11 cellular contexts compared by ENCODE assay signal in genomic region chr11:130179396-130180306, GRCh38. TPM values are rescaled to one million over a fixed set of nuclear protein-coding genes. Genes with fewer than 3 reads are reported as not detected.
A peak's percentile ranks its signal among the peaks of the same experiment; 100 is the strongest.
DNase-seq lines count a peak whose midpoint lies in the region; ATAC-seq and TF ChIP-seq lines count a peak whose summit lies in the region.
"Had no signal": no experiment of that assay in that cellular context is flagged by ENCODE, and none has a peak within 500 bp of the region (broad histone marks: within the 10 kb centered on the region; RNA-seq: fewer than 3 reads in every experiment).

No MANE protein-coding gene starts in this region.

- no peak for ATAC-seq in HG03175 (IDR thresholded peaks at IDR 0.05; ENCODE audit: unreplicated experiment)

- H3K4me1 ChIP-seq in Peyer's patch (peaks cover 3 to 53% (median 26%) of the 10 kb centered on the region in 4 donors), transverse colon (peaks cover 25 to 79% (median 53%) of the 10 kb centered on the region in 4 donors)

- H3K27me3 ChIP-seq in Peyer's patch (no peaks in the 10 kb centered on the region), transverse colon (no peaks in the 10 kb centered on the region), brain microvascular endothelial cell (replicated peaks) (no peaks in the 10 kb centered on the region)
- H3K27me3 ChIP-seq: cardiac muscle cell had no signal

- H3K36me3 ChIP-seq in Peyer's patch (no peaks in the 10 kb centered on the region), transverse colon (no peaks in the 10 kb centered on the region), brain microvascular endothelial cell (replicated peaks) (no peaks in the 10 kb centered on the region)
- H3K36me3 ChIP-seq: cardiac muscle cell had no signal

- TF ChIP-seq CTCF in Peyer's patch (IDR thresholded peaks at IDR 0.05) (no peak), transverse colon (IDR thresholded peaks at IDR 0.05) (no peak), brain microvascular endothelial cell (IDR thresholded peaks at IDR 0.05; ENCODE audit: low read depth, low read length, missing control alignments) (no peak)

- H3K27ac ChIP-seq in Peyer's patch (peak overlapping the region; percentile 74 to 97 (median 93)), transverse colon (peak overlapping the region; percentile 88 to 93 (median 92)), brain microvascular endothelial cell (no peak overlapping the region)
- H3K27ac ChIP-seq: cardiac muscle cell had no signal

- TF ChIP-seq POLR2A in Peyer's patch (IDR thresholded peaks at IDR 0.05): peak in 1 of 2 donors; percentile 60
- TF ChIP-seq POLR2A in transverse colon (IDR thresholded peaks at IDR 0.05): peak; percentile 53

- in situ Hi-C loops in transverse colon (cut with MboI; ENCODE audit: low pct_ligation_motif_present in 1 of 4, low pct_unique_long_range_greater_than_20kb in 1 of 4, low sequenced_read_pairs in 3 of 4): no loop called here
- in situ Hi-C loops in brain microvascular endothelial cell (cut with HindIII; ENCODE audit: low pct_ligation_motif_present, low sequenced_read_pairs): no loop called here

- TF ChIP-seq EP300 in transverse colon (IDR thresholded peaks at IDR 0.05; ENCODE audit: low read depth): no peak

- H3K4me3 ChIP-seq in Peyer's patch (peak overlapping the region in 2 of 4 donors; percentile 21 to 25), transverse colon (no peak overlapping the region), brain microvascular endothelial cell (ENCODE audit: low read depth, low read length) (no peak overlapping the region)
- H3K4me3 ChIP-seq: cardiac muscle cell had no signal

- WGBS in transverse colon (ENCODE audit: low coverage in 1 of 2), 2 donors: 52% methylated on average over 21 of the region's 21 CpGs; no CpG with 5 or more reads in 1 of the 2 donors

- DNase-seq in NCI-H2081 (lab: John Stamatoyannopoulos, UW): peak; percentile 44 to 74
- no peak for DNase-seq in NCI-H2081 treated with DMSO at 0.1 percent for 48 hours (lab: John Stamatoyannopoulos, UW)
- DNase-seq in Peyer's patch: peak in 2 of 3 donors; percentile 81 to 83
- DNase-seq in left kidney (ENCODE audit: low read depth, low spot score): peak; percentile 90
- peak; percentile 63 for DNase-seq in transverse colon
- no peak for DNase-seq in amniotic stem cell (lab: John Stamatoyannopoulos, UW)
- DNase-seq in brain microvascular endothelial cell: no peak
- DNase-seq: activated T-cell treated with anti-CD3 and anti-CD28 coated beads for 4 hours, NCI-H524 treated with DMSO at 0.1 percent for 48 hours had no signal

- no peaks in the 10 kb centered on the region for H3K9me3 ChIP-seq in Peyer's patch
- H3K9me3 ChIP-seq in transverse colon: no peaks in the 10 kb centered on the region

- intact Hi-C loops in transverse colon (cut with DNase I; ENCODE audit: low total_unique reads): no loop called here

RNA-seq across cellular contexts. Expression of gene ST14, which starts 20.1 kb away (rescaled TPM):
- total RNA-seq in Peyer's patch (100 to 1,000 TPM; 104 to 469 (median 424) TPM), transverse colon (100 to 1,000 TPM; 335 to 641 (median 446) TPM)

Comparison
In these comparisons a context has a peak if more than half of its experiments do, and no peak if none do; other contexts are left out.
1. DNase-seq: peak in NCI-H2081 (2 of 2), Peyer's patch (2 of 3), left kidney (single experiment) and transverse colon (single experiment); none in NCI-H2081 treated with DMSO at 0.1 percent for 48 hours (single experiment), amniotic stem cell (single experiment) and brain microvascular endothelial cell (single experiment).